ENCODE assay signal across 10 cellular contexts in genomic region chr1:241424480-241424971, GRCh38.
A peak's percentile ranks its signal among the peaks of the same experiment; 100 is the strongest.
DNase-seq lines count a peak whose midpoint lies in the region; ATAC-seq and TF ChIP-seq lines count a peak whose summit lies in the region.
"Had no signal": no experiment of that assay in that cellular context is flagged by ENCODE, and none has a peak within 500 bp of the region (broad histone marks: within the 10 kb centered on the region; RNA-seq: fewer than 3 reads in every experiment).

No MANE protein-coding gene starts in this region.

- H3K4me3 ChIP-seq in HUES48 (ENCODE audit: low read depth, low read length) (peak overlapping the region; percentile 67), esophagus (ENCODE audit: low read depth in 1 of 2, low read length in 2 of 2) (peak overlapping the region; percentile 6 to 23), sigmoid colon (peak overlapping the region in 3 of 4 donors; percentile 29 to 46 (median 43))
- no peak overlapping the region for H3K4me3 ChIP-seq in effector memory CD4-positive, alpha-beta T cell (ENCODE audit: insufficient read depth, low read depth, low read length, poor library complexity, severe bottlenecking)

- 38 to 41% methylated on average over 21 of the region's 21 CpGs for WGBS in esophagus, 2 donors
- WGBS in sigmoid colon, 2 donors, result 34 to 44% methylated on average over 21 of the region's 21 CpGs

- H3K36me3 ChIP-seq in HUES48 (ENCODE audit: control insufficient read depth, insufficient read depth, low read length) (no peaks in the 10 kb centered on the region), esophagus (ENCODE audit: control insufficient read depth in 2 of 2, insufficient read depth in 2 of 2, low read length in 1 of 2) (no peaks in the 10 kb centered on the region), sigmoid colon (no peaks in the 10 kb centered on the region)
- H3K36me3 ChIP-seq in effector memory CD4-positive, alpha-beta T cell (ENCODE audit: control insufficient read depth, insufficient read depth, low read length), result no peaks in the 10 kb centered on the region

- H3K4me1 ChIP-seq in HUES48 (ENCODE audit: control insufficient read depth, insufficient read depth, low read length) (peaks cover 2% of the 10 kb centered on the region; the same call in 1 of the 2 replicates), esophagus (ENCODE audit: control insufficient read depth in 2 of 2, insufficient read depth in 2 of 2, low read length in 1 of 2) (peaks cover 0 to 6% of the 10 kb centered on the region in 2 donors), sigmoid colon (peaks cover 0 to 12% (median 11%) of the 10 kb centered on the region in 4 donors)
- H3K4me1 ChIP-seq in effector memory CD4-positive, alpha-beta T cell (ENCODE audit: control insufficient read depth, insufficient read depth, low read length, poor library complexity, severe bottlenecking), result no peaks in the 10 kb centered on the region

- peak; percentile 16 for ATAC-seq in GM19455 (IDR thresholded peaks at IDR 0.05; ENCODE audit: unreplicated experiment)

- H3K9me3 ChIP-seq in HUES48 (ENCODE audit: control insufficient read depth, insufficient read depth, low read length) (no peaks in the 10 kb centered on the region), esophagus (ENCODE audit: control insufficient read depth in 2 of 2, insufficient read depth in 1 of 2, low read depth in 1 of 2, low read length in 1 of 2) (no peaks in the 10 kb centered on the region), sigmoid colon (no peaks in the 10 kb centered on the region)
- H3K9me3 ChIP-seq in effector memory CD4-positive, alpha-beta T cell (ENCODE audit: control insufficient read depth, low read length), result no peaks in the 10 kb centered on the region

- no peak overlapping the region for H3K9ac ChIP-seq in HUES48 (ENCODE audit: low read depth, low read length)
- H3K9ac ChIP-seq: KMS-11 had no signal

- no peak overlapping the region for H3K27ac ChIP-seq in HUES48 (ENCODE audit: low read depth, low read length)
- no peak overlapping the region for H3K27ac ChIP-seq in esophagus (ENCODE audit: low read depth in 2 of 2, low read length in 1 of 2)
- no peak overlapping the region for H3K27ac ChIP-seq in sigmoid colon
- H3K27ac ChIP-seq in effector memory CD4-positive, alpha-beta T cell (ENCODE audit: insufficient read depth, low read length, poor library complexity, severe bottlenecking), result no peak overlapping the region
- H3K27ac ChIP-seq: KMS-11 had no signal

- TF ChIP-seq CTCF in sigmoid colon (IDR thresholded peaks at IDR 0.05), result no peak

- no peak for DNase-seq in sigmoid colon
- no peak for DNase-seq in NCI-H1694 (lab: John Stamatoyannopoulos, UW)
- no peak for DNase-seq in stimulated activated CD4-positive, alpha-beta T cell treated with anti-CD3 and anti-CD28 coated beads, Interleukin-15, amount 100 ng/mL, for 24 hours
- DNase-seq in effector memory CD4-positive, alpha-beta T cell, result no peak
- no peak for DNase-seq in activated CD4-positive, alpha-beta T cell treated with anti-CD3 and anti-CD28 coated beads, Interleukin-2, amount 50 U/mL, for 1 hour
- DNase-seq: effector CD8-positive, alpha-beta T cell had no signal

- intact Hi-C loops in sigmoid colon (cut with DNase I), result no loop called here

- no peak for TF ChIP-seq EP300 in sigmoid colon (IDR thresholded peaks at IDR 0.05)

- H3K27me3 ChIP-seq in HUES48 (ENCODE audit: control insufficient read depth, insufficient read depth, low read length) (peaks cover 29% of the 10 kb centered on the region), esophagus (ENCODE audit: control insufficient read depth in 1 of 2, insufficient read depth in 2 of 2, low read length in 2 of 2) (peaks cover 0 to 3% of the 10 kb centered on the region in 2 donors), sigmoid colon (peaks cover 11 to 33% (median 19%) of the 10 kb centered on the region in 3 donors)
- no peaks in the 10 kb centered on the region for H3K27me3 ChIP-seq in effector memory CD4-positive, alpha-beta T cell (replicated peaks; ENCODE audit: control insufficient read depth, insufficient read depth, low read length, poor library complexity, severe bottlenecking)

- no peak for TF ChIP-seq POLR2A in sigmoid colon (IDR thresholded peaks at IDR 0.05)
